ENCODE assay signal across 17 cellular contexts in genomic region chr1:8303141-8303540, GRCh38. TPM values are rescaled to one million over a fixed set of nuclear protein-coding genes. Genes with fewer than 3 reads are reported as not detected.
DNase-seq lines count a peak whose midpoint lies in the region; TF ChIP-seq lines count a peak whose summit lies in the region.
"Had no signal": no experiment of that assay in that cellular context is flagged by ENCODE, and none has a peak within 500 bp of the region (broad histone marks: within the 10 kb centered on the region; RNA-seq: fewer than 3 reads in every experiment).

No MANE protein-coding gene starts in this region.

- no peak overlapping the region for H4K12ac ChIP-seq in trophoblast cell (ENCODE audit: low read depth, low read length)

- DNase-seq in EH (ENCODE audit: low read depth) (peak; percentile 77), RPMI7951 (ENCODE audit: low read depth) (peak; percentile 88), fibroblast of lung (ENCODE audit: low read depth in 2 of 2) (peak; percentile 29 to 90), trophoblast cell (peak; percentile 44 to 79), NCI-H69 (lab: John Stamatoyannopoulos, UW) (no peak), SKM-1 treated with dmso at 0.1 percent for 144 hours (lab: John Stamatoyannopoulos, UW; ENCODE audit: unreplicated experiment) (no peak), NCI-H2171 (lab: John Stamatoyannopoulos, UW) (no peak), breast epithelium (ENCODE audit: low spot score in 2 of 2) (no peak)
- DNase-seq: activated CD8-positive, alpha-beta T cell treated with anti-CD3 and anti-CD28 coated beads for 36 hours; adrenal gland; colonic mucosa; head of caudate nucleus; NCI-H1048; NCI-H774; occipital lobe; stimulated activated CD4-positive, alpha-beta T cell treated with anti-CD3 and anti-CD28 coated beads, Interleukin-4, amount 100 ng/mL, for 24 hours had no signal

- intact Hi-C loops in breast epithelium (cut with DNase I; ENCODE audit: low total_unique reads), result no loop called here

- H4K91ac ChIP-seq in trophoblast cell (ENCODE audit: low read depth, low read length), result no peak overlapping the region

- H4K8ac ChIP-seq in trophoblast cell (ENCODE audit: low read depth, low read length), result no peak overlapping the region

- H2BK12ac ChIP-seq in trophoblast cell (ENCODE audit: low read length), result no peak overlapping the region

- no peak for TF ChIP-seq POLR2A in breast epithelium (IDR thresholded peaks at IDR 0.05)

- H2BK120ac ChIP-seq in trophoblast cell (ENCODE audit: insufficient read depth, low read length, poor library complexity), result no peak overlapping the region

- H3K23ac ChIP-seq in trophoblast cell (ENCODE audit: low read length), result no peak overlapping the region

- H4K20me1 ChIP-seq in fibroblast of lung (ENCODE audit: control insufficient read depth, extremely low read depth, insufficient read depth, low read length), result no peaks in the 10 kb centered on the region

- H3K14ac ChIP-seq in trophoblast cell (ENCODE audit: low read length), result no peak overlapping the region

- H2BK5ac ChIP-seq in trophoblast cell (ENCODE audit: low read depth, low read length, poor library complexity), result no peak overlapping the region

- H3K18ac ChIP-seq in trophoblast cell (ENCODE audit: low read length), result no peak overlapping the region

- H2AFZ ChIP-seq in fibroblast of lung (ENCODE audit: low read length) (no peak overlapping the region), trophoblast cell (ENCODE audit: insufficient read depth, low read length, poor library complexity) (no peak overlapping the region)

- no peaks in the 10 kb centered on the region for H3K79me1 ChIP-seq in trophoblast cell (ENCODE audit: low read length)

- no peak overlapping the region for H3K4ac ChIP-seq in trophoblast cell (ENCODE audit: low read depth, low read length)

- H2AK5ac ChIP-seq in trophoblast cell (ENCODE audit: low read length), result no peak overlapping the region

- H3K9me3 ChIP-seq in fibroblast of lung (ENCODE audit: control insufficient read depth, insufficient read depth, low read depth, low read length), result no peaks in the 10 kb centered on the region
- no peaks in the 10 kb centered on the region for H3K9me3 ChIP-seq in trophoblast cell (ENCODE audit: insufficient read depth, low read depth, low read length)
- no peaks in the 10 kb centered on the region for H3K9me3 ChIP-seq in breast epithelium
- H3K9me3 ChIP-seq: adrenal gland, colonic mucosa had no signal

- H3K9ac ChIP-seq in fibroblast of lung (ENCODE audit: insufficient read depth, low read length), result no peak overlapping the region
- no peak overlapping the region for H3K9ac ChIP-seq in trophoblast cell (ENCODE audit: low read length)

- H3K36me3 ChIP-seq in fibroblast of lung (ENCODE audit: control insufficient read depth, insufficient read depth, low read length), result no peaks in the 10 kb centered on the region
- no peaks in the 10 kb centered on the region for H3K36me3 ChIP-seq in trophoblast cell (ENCODE audit: control insufficient read depth in 1 of 2, insufficient read depth in 2 of 2, low read length in 2 of 2)
- H3K36me3 ChIP-seq in breast epithelium, result no peaks in the 10 kb centered on the region
- H3K36me3 ChIP-seq: adrenal gland, colonic mucosa had no signal

- TF ChIP-seq CTCF in fibroblast of lung (conservative IDR thresholded peaks at IDR 0.05 in 1 of 2, IDR thresholded peaks at IDR 0.05 in 1 of 2; ENCODE audit: low read depth in 1 of 2, low read length in 2 of 2), result no peak
- no peak for TF ChIP-seq CTCF in breast epithelium (IDR thresholded peaks at IDR 0.05)

- H3K4me2 ChIP-seq in fibroblast of lung (ENCODE audit: extremely low read depth, insufficient read depth, low read length), result peak overlapping the region; percentile 19
- H3K4me2 ChIP-seq in trophoblast cell (ENCODE audit: low read length), result no peak overlapping the region

- H3K79me2 ChIP-seq in fibroblast of lung (ENCODE audit: control insufficient read depth, insufficient read depth, low read length) (no peaks in the 10 kb centered on the region), trophoblast cell (ENCODE audit: control insufficient read depth, insufficient read depth, low read length, poor library complexity) (no peaks in the 10 kb centered on the region)

- WGBS in trophoblast cell (ENCODE audit: extremely low coverage, insufficient coverage, insufficient read length), result no CpG with 5 or more reads among the region's 3 CpGs

- H3K4me1 ChIP-seq in fibroblast of lung (ENCODE audit: control insufficient read depth, extremely low read depth, insufficient read depth, low read length) (peaks cover 3% of the 10 kb centered on the region), trophoblast cell (ENCODE audit: control insufficient read depth in 1 of 2, insufficient read depth in 2 of 2, low read length in 2 of 2) (peaks cover 0 to 2% of the 10 kb centered on the region in 2 experiments), breast epithelium (no peaks in the 10 kb centered on the region)
- H3K4me1 ChIP-seq: adrenal gland, colonic mucosa had no signal

- no peaks in the 10 kb centered on the region for H3K27me3 ChIP-seq in fibroblast of lung (ENCODE audit: control insufficient read depth, insufficient read depth, low read length)
- H3K27me3 ChIP-seq in trophoblast cell (ENCODE audit: insufficient read depth, low read length), result no peaks in the 10 kb centered on the region
- no peaks in the 10 kb centered on the region for H3K27me3 ChIP-seq in breast epithelium
- H3K27me3 ChIP-seq: adrenal gland, colonic mucosa had no signal

- no peak overlapping the region for H3K27ac ChIP-seq in fibroblast of lung (ENCODE audit: insufficient read depth, low read length)
- no peak overlapping the region for H3K27ac ChIP-seq in trophoblast cell (ENCODE audit: low read depth, low read length)
- no peak overlapping the region for H3K27ac ChIP-seq in breast epithelium
- H3K27ac ChIP-seq: adrenal gland, colonic mucosa, RWPE1 had no signal

- H3K4me3 ChIP-seq in fibroblast of lung (replicated peaks in 1 of 4; ENCODE audit: control extremely low read depth in 1 of 4, insufficient read depth in 1 of 4, low read depth in 3 of 4, low read length in 4 of 4), result no peak overlapping the region
- no peak overlapping the region for H3K4me3 ChIP-seq in trophoblast cell (ENCODE audit: low read depth, low read length)
- no peak overlapping the region for H3K4me3 ChIP-seq in breast epithelium
- H3K4me3 ChIP-seq: adrenal gland, colonic mucosa had no signal

RNA-seq across cellular contexts. Expression of gene SLC45A1, which starts 14.8 kb away (rescaled TPM):
- 0.20 and 0.84 TPM in 2 replicates for total RNA-seq in RPMI7951 (2014; rRNA removed; shearing (Covaris generic))
- total RNA-seq in fibroblast of lung (2.3 and 2.6 TPM in 2 replicates), breast epithelium (1 to 10 TPM in 2 of 3 donors, under 1 TPM in 1; 0.73 to 3.6 (median 1.9) TPM)
- polyA plus RNA-seq in fibroblast of lung, result 1.4 and 2.1 TPM in 2 replicates
- polyA plus RNA-seq in fibroblast of lung (2012), result 3.8 and 4.0 TPM in 2 replicates
- 6.1 and 8.6 TPM in 2 replicates for polyA minus RNA-seq in fibroblast of lung (ENCODE audit: low replicate concordance)
- polyA plus RNA-seq in trophoblast cell (2013), result 0.49 and 0.65 TPM in 2 replicates

Comparison
In these comparisons a context has a peak if more than half of its experiments do, and no peak if none do; other contexts are left out.
1. DNase-seq: peak in EH (single experiment), RPMI7951 (single experiment), fibroblast of lung (2 of 2) and trophoblast cell (2 of 2); none in NCI-H69 (single experiment), SKM-1 treated with dmso at 0.1 percent for 144 hours (single experiment), NCI-H2171 (single experiment) and breast epithelium (0 of 2).